ENCODE assay signal across 26 cellular contexts in the genomic region with DNA sequence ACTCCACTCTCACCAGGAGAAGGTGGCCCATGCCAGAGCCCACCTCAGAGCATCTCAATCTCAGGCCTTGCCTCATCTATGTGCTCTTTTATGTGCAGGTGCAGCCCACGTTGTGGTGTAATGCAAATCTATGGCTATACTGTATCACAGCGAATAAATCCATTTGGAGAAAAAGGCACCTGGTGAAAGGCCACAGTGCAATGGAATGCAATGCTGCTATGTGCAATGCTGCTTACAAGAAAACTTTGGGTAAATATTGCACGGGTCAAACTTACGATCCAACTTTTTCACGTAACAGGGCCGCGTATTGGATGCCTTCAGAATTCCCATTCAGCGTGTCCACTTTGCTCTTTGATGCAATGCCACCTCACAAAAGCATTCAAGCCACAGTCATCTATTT.
"Had no signal": no experiment of that assay in that cellular context is flagged by ENCODE, and none has a peak within 500 bp of the region (broad histone marks: within the 10 kb centered on the region; RNA-seq: fewer than 3 reads in every experiment).

No MANE protein-coding gene starts in this region.

- ATAC-seq: left cardiac atrium; natural killer cell treated with Interleukin-12 subunit alpha and Interleukin-12 subunit beta and Interleukin-15 and Interleukin-18, amount 100 ng/mL, for 72 hours; psoas muscle; stimulated activated naive B cell treated with anti-CD40 and anti-IgM and Interleukin-4, amounts not matched to agents 10 μg/mL and 1 μg/mL and 100 μg/mL, for 72 hours had no signal

- H3K9me3 ChIP-seq: ovary, psoas muscle, right atrium auricular region, stomach, thyroid gland, upper lobe of left lung had no signal

- H3K36me3 ChIP-seq: ovary, right atrium auricular region, stomach, thyroid gland, upper lobe of left lung had no signal

- FAIRE-seq: bronchial epithelial cell, colon, frontal cortex had no signal

- H3K27me3 Mint-ChIP-seq: activated CD4-positive, alpha-beta memory T cell treated with anti-CD3 and anti-CD28 coated beads for 36 hours; activated T-cell treated with anti-CD3 and anti-CD28 coated beads, Interleukin-2, amount 50 U/mL, for 24 hours; stimulated activated naive B cell treated with anti-CD40 and anti-IgM and Interleukin-4, amounts not matched to agents 10 μg/mL and 1 μg/mL and 100 μg/mL, for 72 hours had no signal

- H3K27ac Mint-ChIP-seq: activated CD4-positive, alpha-beta memory T cell treated with anti-CD3 and anti-CD28 coated beads for 36 hours; activated T-cell treated with anti-CD3 and anti-CD28 coated beads, Interleukin-2, amount 50 U/mL, for 24 hours; natural killer cell treated with Interleukin-12 subunit alpha and Interleukin-12 subunit beta and Interleukin-15 and Interleukin-18, amount 100 ng/mL, for 72 hours; stimulated activated naive B cell treated with anti-CD40 and anti-IgM and Interleukin-4, amounts not matched to agents 10 μg/mL and 1 μg/mL and 100 μg/mL, for 72 hours; T-helper 2 cell treated with Interferon-gamma antibody and Interleukin-4, amounts not matched to agents 5 μg/mL and 100 μg/mL, for 36 hours had no signal

- H3K36me3 Mint-ChIP-seq: activated CD4-positive, alpha-beta memory T cell treated with anti-CD3 and anti-CD28 coated beads for 36 hours; natural killer cell treated with Interleukin-12 subunit alpha and Interleukin-12 subunit beta and Interleukin-15 and Interleukin-18, amount 100 ng/mL, for 72 hours; stimulated activated naive B cell treated with anti-CD40 and anti-IgM and Interleukin-4, amounts not matched to agents 10 μg/mL and 1 μg/mL and 100 μg/mL, for 72 hours had no signal

- H3K27me3 ChIP-seq: ovary, right atrium auricular region, stomach, thyroid gland, upper lobe of left lung had no signal

- DNase-seq: activated CD4-positive, alpha-beta memory T cell treated with anti-CD3 and anti-CD28 coated beads for 36 hours; activated CD4-positive, alpha-beta T cell treated with anti-CD3 and anti-CD28 coated beads for 4 hours; activated CD8-positive, alpha-beta memory T cell treated with anti-CD3 and anti-CD28 coated beads, Interleukin-2, amount 50 U/mL, for 48 hours; activated gamma-delta T cell; activated naive CD4-positive, alpha-beta T cell treated with anti-CD3 and anti-CD28 coated beads, Interleukin-2, amount 50 U/mL, for 16 hours; activated T-cell treated with anti-CD3 and anti-CD28 coated beads, Interleukin-2, amount 50 U/mL, for 24 hours; dermis blood vessel endothelial cell; effector CD8-positive, alpha-beta T cell; islet precursor cell; left cardiac atrium; ovary; psoas muscle; stimulated activated CD4-positive, alpha-beta T cell treated with anti-CD3 and anti-CD28 coated beads, Interleukin-15, amount 100 ng/mL, for 24 hours; stimulated activated CD4-positive, alpha-beta T cell treated with anti-CD3 and anti-CD28 coated beads, Interleukin-2, amount 100 ng/mL, for 24 hours; stimulated activated naive B cell treated with anti-CD40 and anti-IgM and Interleukin-4, amounts not matched to agents 10 μg/mL and 1 μg/mL and 100 μg/mL, for 72 hours; stomach; T-helper 1 cell; thyroid gland; upper lobe of left lung had no signal

- H3K9me3 Mint-ChIP-seq: activated CD4-positive, alpha-beta memory T cell treated with anti-CD3 and anti-CD28 coated beads for 36 hours; activated T-cell treated with anti-CD3 and anti-CD28 coated beads, Interleukin-2, amount 50 U/mL, for 24 hours; central memory CD8-positive, alpha-beta T cell; natural killer cell treated with Interleukin-12 subunit alpha and Interleukin-12 subunit beta and Interleukin-15 and Interleukin-18, amount 100 ng/mL, for 72 hours; T-helper 2 cell treated with Interferon-gamma antibody and Interleukin-4, amounts not matched to agents 5 μg/mL and 100 μg/mL, for 36 hours had no signal

- H3K4me1 ChIP-seq: psoas muscle, right atrium auricular region, thyroid gland, upper lobe of left lung had no signal

- H3K4me1 Mint-ChIP-seq: central memory CD8-positive, alpha-beta T cell had no signal

- H3K4me3 ChIP-seq: ovary, psoas muscle, right atrium auricular region, stomach, thyroid gland, upper lobe of left lung had no signal

- H3K27ac ChIP-seq: ovary, psoas muscle, right atrium auricular region, stomach, thyroid gland, upper lobe of left lung had no signal

- H3K4me3 Mint-ChIP-seq: activated CD4-positive, alpha-beta memory T cell treated with anti-CD3 and anti-CD28 coated beads for 36 hours; activated T-cell treated with anti-CD3 and anti-CD28 coated beads, Interleukin-2, amount 50 U/mL, for 24 hours; central memory CD8-positive, alpha-beta T cell; natural killer cell treated with Interleukin-12 subunit alpha and Interleukin-12 subunit beta and Interleukin-15 and Interleukin-18, amount 100 ng/mL, for 72 hours; stimulated activated naive B cell treated with anti-CD40 and anti-IgM and Interleukin-4, amounts not matched to agents 10 μg/mL and 1 μg/mL and 100 μg/mL, for 72 hours; T-helper 2 cell treated with Interferon-gamma antibody and Interleukin-4, amounts not matched to agents 5 μg/mL and 100 μg/mL, for 36 hours had no signal
